Comparison of ENCODE assay signal across 25 cellular contexts in genomic region chr3:11810276-11810675, GRCh38. TPM values are rescaled to one million over a fixed set of nuclear protein-coding genes. Genes with fewer than 3 reads are reported as not detected.
DNase-seq lines count a peak whose midpoint lies in the region; ATAC-seq and TF ChIP-seq lines count a peak whose summit lies in the region.
"Had no signal": no experiment of that assay in that cellular context is flagged by ENCODE, and none has a peak within 500 bp of the region (broad histone marks: within the 10 kb centered on the region; RNA-seq: fewer than 3 reads in every experiment).

No MANE protein-coding gene starts in this region.

- no peaks in the 10 kb centered on the region for H3K9me3 Mint-ChIP-seq in activated T-cell treated with anti-CD3 and anti-CD28 coated beads, Interleukin-2, amount 50 U/mL, for 24 hours
- H3K9me3 Mint-ChIP-seq: activated CD4-positive, alpha-beta T cell treated with anti-CD3 and anti-CD28 coated beads, Interleukin-2, amount 10 ng/mL, durations not matched to agents 24 days and 14 days; CD4-positive, alpha-beta memory T cell; central memory CD8-positive, alpha-beta T cell; immature natural killer cell; natural killer cell treated with Interleukin-12 subunit alpha and Interleukin-12 subunit beta and Interleukin-15 and Interleukin-18, amount 100 ng/mL, for 72 hours had no signal

- no peak for DNase-seq in activated T-cell treated with anti-CD3 and anti-CD28 coated beads, Interleukin-2, amount 50 U/mL, for 24 hours
- no peak for DNase-seq in activated T-cell treated with anti-CD3 and anti-CD28 coated beads, Interleukin-2, amount 50 U/mL, for 48 hours
- DNase-seq in astrocyte of the spinal cord (ENCODE audit: low read depth, low spot score) (peak; percentile 58), foreskin fibroblast (peak; percentile 66 to 74), left ventricle myocardium superior (no peak)
- DNase-seq in activated CD4-positive, CD25-positive, alpha-beta regulatory T cell (lab: John Stamatoyannopoulos, UW), result no peak
- DNase-seq: activated CD4-positive, alpha-beta T cell treated with anti-CD3 and anti-CD28 coated beads, Interleukin-2, amount 10 ng/mL, durations not matched to agents 24 days and 14 days; activated CD8-positive, alpha-beta memory T cell treated with anti-CD3 and anti-CD28 coated beads, Interleukin-2, amount 50 U/mL, for 48 hours; activated naive CD4-positive, alpha-beta T cell treated with anti-CD3 and anti-CD28 coated beads, Interleukin-2, amount 50 U/mL, for 16 hours; CD4-positive, alpha-beta memory T cell; DMS79; effector memory CD4-positive, alpha-beta T cell; immature natural killer cell; NCI-H1436 treated with DMSO at 0.1 percent for 48 hours; NCI-H226; Peyer's patch; psoas muscle; SK-N-SH; stimulated activated naive CD8-positive, alpha-beta T cell treated with anti-CD3 and anti-CD28 coated beads, Interleukin-15, Interleukin-2, amounts not matched to agents 100 U/mL and 50 U/mL, for 24 hours had no signal

- in situ Hi-C loops in astrocyte of the spinal cord (cut with HindIII; ENCODE audit: low sequenced_read_pairs), result no loop called here

- TF ChIP-seq CTCF in astrocyte of the spinal cord (IDR thresholded peaks at IDR 0.05; ENCODE audit: low read depth, low read length) (no peak), foreskin fibroblast (IDR thresholded peaks at IDR 0.05; ENCODE audit: low read depth, low read length) (no peak)

- H3K9ac ChIP-seq in stomach smooth muscle (ENCODE audit: low read length in 2 of 2), result no peak overlapping the region
- H3K9ac ChIP-seq: SK-N-SH had no signal

- peak overlapping the region; percentile 57 for H3K27ac Mint-ChIP-seq in activated T-cell treated with anti-CD3 and anti-CD28 coated beads, Interleukin-2, amount 50 U/mL, for 24 hours
- H3K27ac Mint-ChIP-seq: activated CD4-positive, alpha-beta T cell treated with anti-CD3 and anti-CD28 coated beads, Interleukin-2, amount 10 ng/mL, durations not matched to agents 24 days and 14 days; immature natural killer cell; natural killer cell treated with Interleukin-12 subunit alpha and Interleukin-12 subunit beta and Interleukin-15 and Interleukin-18, amount 100 ng/mL, for 72 hours had no signal

- H3K27me3 ChIP-seq in stomach smooth muscle (ENCODE audit: control insufficient read depth in 1 of 2, insufficient read depth in 2 of 2, low read length in 2 of 2), result no peaks in the 10 kb centered on the region
- H3K27me3 ChIP-seq: Peyer's patch had no signal

- H3K27ac ChIP-seq in stomach smooth muscle (ENCODE audit: low read length), result peak overlapping the region; percentile 13
- H3K27ac ChIP-seq: 22Rv1, psoas muscle had no signal

- H3K9me3 ChIP-seq in stomach smooth muscle (ENCODE audit: control insufficient read depth in 2 of 2, low read length in 2 of 2), result no peaks in the 10 kb centered on the region
- H3K9me3 ChIP-seq: Peyer's patch, psoas muscle, SK-N-SH had no signal

- intact Hi-C loops in left ventricle myocardium superior (cut with micrococcal nuclease), result no loop called here

- H3K4me1 ChIP-seq in stomach smooth muscle (ENCODE audit: control insufficient read depth, insufficient read depth, low read length), result peaks cover 20% of the 10 kb centered on the region
- H3K4me1 ChIP-seq: Peyer's patch, psoas muscle had no signal

- H3K4me3 ChIP-seq in astrocyte of the spinal cord (ENCODE audit: low read depth, low read length) (no peak overlapping the region), foreskin fibroblast (ENCODE audit: low read depth in 1 of 2, low read length in 2 of 2) (no peak overlapping the region), stomach smooth muscle (ENCODE audit: low read length in 2 of 2) (no peak overlapping the region)
- H3K4me3 ChIP-seq: lung, Peyer's patch, psoas muscle had no signal

- no peaks in the 10 kb centered on the region for H3K27me3 Mint-ChIP-seq in activated T-cell treated with anti-CD3 and anti-CD28 coated beads, Interleukin-2, amount 50 U/mL, for 24 hours
- H3K27me3 Mint-ChIP-seq: activated CD4-positive, alpha-beta T cell treated with anti-CD3 and anti-CD28 coated beads, Interleukin-2, amount 10 ng/mL, durations not matched to agents 24 days and 14 days; CD4-positive, alpha-beta memory T cell; central memory CD8-positive, alpha-beta T cell; natural killer cell treated with Interleukin-12 subunit alpha and Interleukin-12 subunit beta and Interleukin-15 and Interleukin-18, amount 100 ng/mL, for 72 hours had no signal

- H3K36me3 Mint-ChIP-seq in activated T-cell treated with anti-CD3 and anti-CD28 coated beads, Interleukin-2, amount 50 U/mL, for 24 hours (ENCODE audit: low read depth), result peaks cover 91% of the 10 kb centered on the region

- peaks cover 0 to 9% of the 10 kb centered on the region in 2 donors for H3K36me3 ChIP-seq in stomach smooth muscle (ENCODE audit: control insufficient read depth in 2 of 2, insufficient read depth in 2 of 2, low read length in 2 of 2)

- H3K4me1 Mint-ChIP-seq in activated T-cell treated with anti-CD3 and anti-CD28 coated beads, Interleukin-2, amount 50 U/mL, for 24 hours (ENCODE audit: low read depth), result peaks cover 9% of the 10 kb centered on the region
- H3K4me1 Mint-ChIP-seq: immature natural killer cell had no signal

- ATAC-seq in GM19452 (IDR thresholded peaks at IDR 0.05; ENCODE audit: unreplicated experiment) (no peak), left ventricle myocardium superior (no peak)
- ATAC-seq: natural killer cell treated with Interleukin-12 subunit alpha and Interleukin-12 subunit beta and Interleukin-15 and Interleukin-18, amount 100 ng/mL, for 72 hours; psoas muscle; stimulated activated naive CD8-positive, alpha-beta T cell treated with anti-CD3 and anti-CD28 coated beads, Interleukin-15, Interleukin-2, amounts not matched to agents 100 U/mL and 50 U/mL, for 24 hours had no signal

- no peak overlapping the region for H3K4me3 Mint-ChIP-seq in activated T-cell treated with anti-CD3 and anti-CD28 coated beads, Interleukin-2, amount 50 U/mL, for 24 hours
- H3K4me3 Mint-ChIP-seq: activated CD4-positive, alpha-beta T cell treated with anti-CD3 and anti-CD28 coated beads, Interleukin-2, amount 10 ng/mL, durations not matched to agents 24 days and 14 days; CD4-positive, alpha-beta memory T cell; central memory CD8-positive, alpha-beta T cell; immature natural killer cell; natural killer cell treated with Interleukin-12 subunit alpha and Interleukin-12 subunit beta and Interleukin-15 and Interleukin-18, amount 100 ng/mL, for 72 hours had no signal

RNA-seq across cellular contexts. Expression of gene TAMM41, which starts 36.4 kb away (rescaled TPM):
- total RNA-seq in left ventricle myocardium superior, result 8.1 TPM

Comparison
In these comparisons a context has a peak if more than half of its experiments do, and no peak if none do; other contexts are left out.
1. DNase-seq: peak in astrocyte of the spinal cord (single experiment) and foreskin fibroblast (2 of 2); none in activated T-cell treated with anti-CD3 and anti-CD28 coated beads, Interleukin-2, amount 50 U/mL, for 24 hours (single experiment), activated T-cell treated with anti-CD3 and anti-CD28 coated beads, Interleukin-2, amount 50 U/mL, for 48 hours (0 of 2), activated CD4-positive, CD25-positive, alpha-beta regulatory T cell (0 of 4) and left ventricle myocardium superior (single experiment).